ENCODE assay signal across 12 cellular contexts in the genomic region with DNA sequence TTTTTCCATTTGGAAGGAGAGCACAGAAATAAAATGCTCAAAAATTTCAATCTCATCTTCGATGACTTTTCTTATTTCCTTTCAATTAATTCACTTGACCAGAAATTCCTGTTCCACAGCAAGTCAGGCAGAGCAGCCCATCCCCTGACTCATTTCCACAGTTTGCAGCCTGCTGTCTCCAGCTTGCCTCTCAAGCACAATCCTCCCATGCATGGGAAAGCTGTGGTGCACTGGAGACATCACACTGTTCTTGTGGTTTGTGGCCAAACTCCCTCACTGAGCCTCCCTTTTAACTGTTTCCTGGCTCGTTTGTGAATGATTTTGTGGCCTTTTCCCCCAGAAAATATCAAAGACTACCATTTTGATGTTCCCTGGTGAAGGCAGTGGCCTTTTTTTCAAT.
DNase-seq lines count a peak whose midpoint lies in the region; ATAC-seq and TF ChIP-seq lines count a peak whose summit lies in the region.
"Had no signal": no experiment of that assay in that cellular context is flagged by ENCODE, and none has a peak within 500 bp of the region (broad histone marks: within the 10 kb centered on the region; RNA-seq: fewer than 3 reads in every experiment).

No MANE protein-coding gene starts in this region.

- CTCF ChIA-PET in PC-9 (lab: Charles Lee): no interaction called here

- H4K20me1 ChIP-seq in GM23338 (replicated peaks; ENCODE audit: insufficient read depth) (no peaks in the 10 kb centered on the region), PC-9 (ENCODE audit: insufficient read depth) (no peaks in the 10 kb centered on the region)

- H3K36me3 ChIP-seq in GM23338 (ENCODE audit: insufficient read depth): no peaks in the 10 kb centered on the region
- H3K36me3 ChIP-seq in PC-9 (ENCODE audit: low read depth): no peaks in the 10 kb centered on the region
- no peaks in the 10 kb centered on the region for H3K36me3 ChIP-seq in H7 (replicated peaks; ENCODE audit: control insufficient read depth, insufficient read depth, low read length)

- POLR2A ChIA-PET in PC-9 (lab: Charles Lee; ENCODE audit: unreplicated experiment): no interaction called here

- H3K79me2 ChIP-seq in GM23338 (replicated peaks; ENCODE audit: insufficient read depth): no peaks in the 10 kb centered on the region
- no peaks in the 10 kb centered on the region for H3K79me2 ChIP-seq in PC-9 (ENCODE audit: low read depth)

- H3K9me3 Mint-ChIP-seq in GM23338: no peaks in the 10 kb centered on the region

- H3K9me3 ChIP-seq in PC-9 (ENCODE audit: insufficient read depth, low read depth): no peaks in the 10 kb centered on the region
- H3K9me3 ChIP-seq: body of pancreas, psoas muscle had no signal

- peaks cover 6% of the 10 kb centered on the region; the same call in 1 of the 3 replicates for H3K4me1 Mint-ChIP-seq in GM23338

- H3F3A ChIP-seq in GM23338 (replicated peaks; ENCODE audit: low read depth) (no peaks in the 10 kb centered on the region), PC-9 (ENCODE audit: insufficient read depth, low read depth) (peaks cover 5% of the 10 kb centered on the region; the same call in 1 of the 2 replicates)

- no peak overlapping the region for H3K4me3 Mint-ChIP-seq in GM23338
- H3K4me3 Mint-ChIP-seq: activated CD8-positive, alpha-beta memory T cell treated with anti-CD3 and anti-CD28 coated beads, Interleukin-2, amount 10 ng/mL, durations not matched to agents 7 days and 5 days had no signal

- intact Hi-C loops in PC-9 (cut with micrococcal nuclease; ENCODE audit: unreplicated experiment): loop anchor here (5.0 kb wide), 1 partner anchor 45 kb away; no protein-coding TSS in a partner anchor

- no peak overlapping the region for H3K27ac ChIP-seq in GM23338 (ENCODE audit: low read depth)
- peak overlapping the region; percentile 71 for H3K27ac ChIP-seq in PC-9
- H3K27ac ChIP-seq: body of pancreas, psoas muscle had no signal

- H3K4me2 ChIP-seq in GM23338 (no peak overlapping the region), PC-9 (peak overlapping the region; percentile 76)

- H3K27me3 Mint-ChIP-seq in GM23338 (ENCODE audit: insufficient read depth, low read depth, poor library complexity): no peaks in the 10 kb centered on the region

- ATAC-seq in GM23338: no peak
- ATAC-seq in HG02870 (IDR thresholded peaks at IDR 0.05; ENCODE audit: unreplicated experiment): no peak
- ATAC-seq: activated CD8-positive, alpha-beta memory T cell treated with anti-CD3 and anti-CD28 coated beads, Interleukin-2, amount 10 ng/mL, durations not matched to agents 7 days and 5 days; body of pancreas; psoas muscle had no signal

- DNase-seq in GM23338 (ENCODE audit: low spot score) (no peak), PC-9 (peak; percentile 53 to 87), choroid plexus epithelial cell (ENCODE audit: low read depth) (peak; percentile 98), skeletal muscle cell (ENCODE audit: low read depth) (peak; percentile 71), H7 (no peak), NCI-H524 treated with DMSO at 0.1 percent for 48 hours (lab: John Stamatoyannopoulos, UW) (no peak)
- DNase-seq: activated CD8-positive, alpha-beta memory T cell treated with anti-CD3 and anti-CD28 coated beads, Interleukin-2, amount 10 ng/mL, durations not matched to agents 7 days and 5 days; body of pancreas; NCI-H2171 treated with DMSO at 0.1 percent for 48 hours; psoas muscle; SW 1271 had no signal

- no TSS peak for BruUV-seq in PC-9 (replicated peaks; lab: Mats Ljungman, UMichigan)

- H3K4me1 ChIP-seq in GM23338 (ENCODE audit: insufficient read depth) (no peaks in the 10 kb centered on the region), PC-9 (replicated peaks; ENCODE audit: insufficient read depth) (peaks cover 31% of the 10 kb centered on the region)
- H3K4me1 ChIP-seq: body of pancreas, psoas muscle had no signal

- H3K4me3 ChIP-seq in GM23338 (no peak overlapping the region), PC-9 (peak overlapping the region; percentile 38; the same call in 1 of the 2 replicates), choroid plexus epithelial cell (ENCODE audit: low read depth, low read length) (no peak overlapping the region), skeletal muscle cell (ENCODE audit: low read depth, low read length) (no peak overlapping the region), H7 (ENCODE audit: insufficient read depth, low read depth, low read length) (no peak overlapping the region)
- H3K4me3 ChIP-seq: body of pancreas, psoas muscle had no signal

- no peaks in the 10 kb centered on the region for H3K36me3 Mint-ChIP-seq in GM23338 (ENCODE audit: low read depth)
- H3K36me3 Mint-ChIP-seq: activated CD8-positive, alpha-beta memory T cell treated with anti-CD3 and anti-CD28 coated beads, Interleukin-2, amount 10 ng/mL, durations not matched to agents 7 days and 5 days had no signal

- H3K27me3 ChIP-seq in GM23338 (ENCODE audit: insufficient read depth) (no peaks in the 10 kb centered on the region), PC-9 (ENCODE audit: insufficient read depth, low read depth) (no peaks in the 10 kb centered on the region), H7 (ENCODE audit: control insufficient read depth, insufficient read depth, low read length) (no peaks in the 10 kb centered on the region)
- H3K27me3 ChIP-seq: body of pancreas had no signal

- H2AFZ ChIP-seq in GM23338: peak overlapping the region; percentile 29; the same call in 1 of the 2 replicates
- H2AFZ ChIP-seq in PC-9: no peak overlapping the region; the same call in 1 of the 2 replicates

- H3K9me2 ChIP-seq in GM23338 (ENCODE audit: insufficient read depth) (peaks cover 2% of the 10 kb centered on the region; the same call in 1 of the 2 replicates), PC-9 (ENCODE audit: insufficient read depth) (no peaks in the 10 kb centered on the region)

- TF ChIP-seq CTCF in GM23338 (conservative IDR thresholded peaks at IDR 0.05; ENCODE audit: low read depth in 2 of 2): no peak
- no peak for TF ChIP-seq CTCF in PC-9 (conservative IDR thresholded peaks at IDR 0.05)
- no peak for TF ChIP-seq CTCF in choroid plexus epithelial cell (conservative IDR thresholded peaks at IDR 0.05; ENCODE audit: low read depth, low read length)

- no peak overlapping the region for H3K27ac Mint-ChIP-seq in GM23338
- H3K27ac Mint-ChIP-seq: activated CD8-positive, alpha-beta memory T cell treated with anti-CD3 and anti-CD28 coated beads, Interleukin-2, amount 10 ng/mL, durations not matched to agents 7 days and 5 days had no signal

TF ChIP-seq in GM23338, 12 proteins besides CTCF, POLR2A, EP300 and RAD21 (continues in another document):
- TF ChIP-seq STAT1 (IDR thresholded peaks at IDR 0.05; ENCODE audit: unreplicated experiment): no peak
- no peak for TF ChIP-seq CREB1 (CRISPR knock-in tag; IDR thresholded peaks at IDR 0.05; ENCODE audit: low read depth)
- TF ChIP-seq EZH2phosphoT487 (IDR thresholded peaks at IDR 0.05; ENCODE audit: unreplicated experiment): no peak

Comparison
In these comparisons a context has a peak if more than half of its experiments do, and no peak if none do; other contexts are left out.
1. DNase-seq: peak in PC-9 (2 of 2), choroid plexus epithelial cell (single experiment) and skeletal muscle cell (single experiment); none in GM23338 (single experiment), H7 (single experiment) and NCI-H524 treated with DMSO at 0.1 percent for 48 hours (single experiment).